In genomic region chr3:185233328-185233727, GRCh38 we compare ENCODE assay signal across 11 cellular contexts.
"Had no signal": no experiment of that assay in that cellular context is flagged by ENCODE, and none has a peak within 500 bp of the region (broad histone marks: within the 10 kb centered on the region; RNA-seq: fewer than 3 reads in every experiment).

No MANE protein-coding gene starts in this region.

- H3K27ac ChIP-seq: GM23248 had no signal

- H3K4me1 ChIP-seq: HAP-1 had no signal

- FAIRE-seq: H1, H54 had no signal

- H3K4me2 ChIP-seq: GM23338 had no signal

- H3K4me3 ChIP-seq: GM23248, GM23338, HAP-1 had no signal

- ATAC-seq: GM23338, HCT116 had no signal

- H3K36me3 ChIP-seq: HAP-1 had no signal

- DNase-seq: GM23248, GOT3, H7, H9, HCEC 1CT, HFFc6 had no signal

- H3K9ac ChIP-seq: GM23248 had no signal

- H2AFZ ChIP-seq: GM23248, GM23338 had no signal

- H3K9me3 ChIP-seq: HAP-1 had no signal
